Comparison of ENCODE assay signal across 12 cellular contexts in genomic region chr19:13010038-13010991, GRCh38. TPM values are rescaled to one million over a fixed set of nuclear protein-coding genes. Genes with fewer than 3 reads are reported as not detected.
DNase-seq lines count a peak whose midpoint lies in the region; ATAC-seq and TF ChIP-seq lines count a peak whose summit lies in the region.
"Had no signal": no experiment of that assay in that cellular context is flagged by ENCODE, and none has a peak within 500 bp of the region (broad histone marks: within the 10 kb centered on the region; RNA-seq: fewer than 3 reads in every experiment).

No MANE protein-coding gene starts in this region.

- H3K4me3 ChIP-seq in fibroblast of the aortic adventitia (ENCODE audit: low read depth, low read length): no peak overlapping the region

- no peak for ATAC-seq in GM19463 (IDR thresholded peaks at IDR 0.05; ENCODE audit: unreplicated experiment)
- ATAC-seq: naive thymus-derived CD4-positive, alpha-beta T cell had no signal

- intact Hi-C loops in posterior vena cava (cut with DNase I): loop anchor here in 1 of 2 donors (10.0 kb wide), 1 partner anchor 84 kb away; no protein-coding TSS in a partner anchor

- DNase-seq in NCI-H2171 treated with DMSO at 0.1 percent for 48 hours (lab: John Stamatoyannopoulos, UW) (peak; percentile 30), NCI-H2171 (lab: John Stamatoyannopoulos, UW) (no peak), fibroblast of the aortic adventitia (ENCODE audit: low read depth) (peak; percentile 79), posterior vena cava (ENCODE audit: low spot score) (peak; percentile 93), GM19240 (ENCODE audit: insufficient read length, low spot score) (no peak), NCI-H1048 (lab: John Stamatoyannopoulos, UW) (no peak), NCI-H82 (lab: John Stamatoyannopoulos, UW) (no peak)
- DNase-seq: activated CD4-positive, CD25-positive, alpha-beta regulatory T cell; activated T-cell treated with anti-CD3 and anti-CD28 coated beads, Interleukin-2, amount 50 U/mL, for 1 hour; naive thymus-derived CD4-positive, alpha-beta T cell; stimulated activated CD4-positive, alpha-beta T cell treated with anti-CD3 and anti-CD28 coated beads, Interleukin-15, amount 100 ng/mL, for 24 hours had no signal

- TF ChIP-seq CTCF in fibroblast of the aortic adventitia (IDR thresholded peaks at IDR 0.05; ENCODE audit: insufficient read depth, low read length): no peak

RNA-seq across cellular contexts. Expression of gene NFIX, which starts 15.0 kb away (rescaled TPM):
- total RNA-seq in fibroblast of the aortic adventitia (ENCODE audit: low replicate concordance) (68.0 and 160 TPM in 2 replicates), posterior vena cava (100 to 1,000 TPM; 242 to 327 TPM)

RNA-seq across cellular contexts. Expression of gene DAND5, which starts 40.9 kb away (rescaled TPM):
- 0.18 TPM in 1 of 2 replicates, not detected in the other for total RNA-seq in fibroblast of the aortic adventitia (ENCODE audit: low replicate concordance)
- not detected for total RNA-seq in posterior vena cava
- total RNA-seq: naive thymus-derived CD4-positive, alpha-beta T cell had no signal

RNA-seq across cellular contexts. Expression of gene GADD45GIP1, which starts 53.3 kb away (rescaled TPM):
- total RNA-seq in fibroblast of the aortic adventitia (ENCODE audit: low replicate concordance): 23.0 and 38.8 TPM in 2 replicates
- total RNA-seq in posterior vena cava: 10 to 100 TPM; 18.1 to 20.7 TPM

Comparison
In these comparisons a context has a peak if more than half of its experiments do, and no peak if none do; other contexts are left out.
1. DNase-seq: peak in NCI-H2171 treated with DMSO at 0.1 percent for 48 hours (single experiment), fibroblast of the aortic adventitia (single experiment) and posterior vena cava (single experiment); none in NCI-H2171 (single experiment), GM19240 (single experiment), NCI-H1048 (single experiment) and NCI-H82 (single experiment).